In genomic region chr22:24905909-24906308, GRCh38 we compare ENCODE assay signal across 31 cellular contexts. TPM values are rescaled to one million over a fixed set of nuclear protein-coding genes. Genes with fewer than 3 reads are reported as not detected.
DNase-seq lines count a peak whose midpoint lies in the region; ATAC-seq, FAIRE-seq and TF ChIP-seq lines count a peak whose summit lies in the region.
"Had no signal": no experiment of that assay in that cellular context is flagged by ENCODE, and none has a peak within 500 bp of the region (broad histone marks: within the 10 kb centered on the region; RNA-seq: fewer than 3 reads in every experiment).

No MANE protein-coding gene starts in this region.

- no peaks in the 10 kb centered on the region for H3K9me1 ChIP-seq in K562 (ENCODE audit: control insufficient read depth, insufficient read depth, low read length)

- H3K27ac ChIP-seq in K562 (ENCODE audit: extremely low read depth, low read depth, low read length) = no peak overlapping the region
- H3K27ac ChIP-seq in right cardiac atrium (ENCODE audit: low read length) = no peak overlapping the region
- H3K27ac ChIP-seq: BLaER1 had no signal

- no peak for TF ChIP-seq EP300 in K562 (IDR thresholded peaks at IDR 0.05; ENCODE audit: low read length)

- H3K9me3 ChIP-seq in K562 (replicated peaks; ENCODE audit: control insufficient read depth, insufficient read depth, low read depth, low read length) (no peaks in the 10 kb centered on the region), right cardiac atrium (ENCODE audit: control insufficient read depth, low read length) (no peaks in the 10 kb centered on the region)
- H3K9me3 ChIP-seq: BE2C had no signal

- POLR2A ChIA-PET in HEK293T (lab: Yijun Ruan, JAX) (no interaction called here), K562 (lab: Yijun Ruan, JAX) (no interaction called here)

- CTCF ChIA-PET in HEK293T (lab: Yijun Ruan, JAX) (no interaction called here), K562 (lab: Yijun Ruan, JAX; ENCODE audit: low intra/inter-chr PET ratio) (no interaction called here)

- no peaks in the 10 kb centered on the region for H4K20me1 ChIP-seq in K562 (replicated peaks; ENCODE audit: control insufficient read depth, insufficient read depth, low read length)
- H4K20me1 ChIP-seq: BLaER1 had no signal

- TF ChIP-seq CTCF in K562 (IDR thresholded peaks at IDR 0.05 in 2 of 3, conservative IDR thresholded peaks at IDR 0.05 in 1 of 3; ENCODE audit: insufficient read depth in 2 of 3, low read depth in 1 of 3, low read length in 3 of 3) = no peak

- TF ChIP-seq POLR2A in K562 (conservative IDR thresholded peaks at IDR 0.05) = no peak

- H3K27me3 ChIP-seq in K562 (ENCODE audit: control insufficient read depth in 2 of 2, insufficient read depth in 2 of 2, low read length in 2 of 2) (no peaks in the 10 kb centered on the region; a peak in 2 of 5 replicates), right cardiac atrium (ENCODE audit: control insufficient read depth, insufficient read depth) (no peaks in the 10 kb centered on the region)
- H3K27me3 ChIP-seq: BE2C, BLaER1 had no signal

- H3K4me1 ChIP-seq in K562 (replicated peaks in 1 of 2; ENCODE audit: control insufficient read depth in 2 of 2, insufficient read depth in 2 of 2, low read length in 2 of 2) (no peaks in the 10 kb centered on the region; a peak in 1 of 5 replicates), right cardiac atrium (ENCODE audit: control insufficient read depth, insufficient read depth, low read length) (no peaks in the 10 kb centered on the region)
- H3K4me1 ChIP-seq: BE2C, BLaER1 had no signal

- no peak for TF ChIP-seq RAD21 in K562 (CRISPR knock-in tag; conservative IDR thresholded peaks at IDR 0.05 in 1 of 2, IDR thresholded peaks at IDR 0.05 in 1 of 2)

- H3K4me2 ChIP-seq in K562 (ENCODE audit: insufficient read depth, low read length) = no peak overlapping the region
- H3K4me2 ChIP-seq: BLaER1 had no signal

- intact Hi-C loops in K562 (cut with micrococcal nuclease) = no loop called here
- intact Hi-C loops in right cardiac atrium (cut with DNase I) = no loop called here

- no peaks in the 10 kb centered on the region for H3K79me2 ChIP-seq in K562 (ENCODE audit: control insufficient read depth, insufficient read depth, low read length)

- WGBS in K562 (ENCODE audit: insufficient coverage, low coverage, missing lambda C conversion rate) = 0% methylated on average over 1 of the region's 1 CpG
- 97% methylated on average over 1 of the region's 1 CpG for WGBS in right cardiac atrium

- ATAC-seq in K562 = no peak
- no peak for ATAC-seq in right cardiac atrium

- H2AFZ ChIP-seq in K562 (ENCODE audit: low read depth, low read length) = no peak overlapping the region

- DNase-seq in NCI-H748 (lab: John Stamatoyannopoulos, UW; ENCODE audit: unreplicated experiment) (peak; percentile 11), NCI-H748 treated with DMSO at 0.1 percent for 48 hours (lab: John Stamatoyannopoulos, UW) (no peak), HEK293T (ENCODE audit: extremely low spot score) (no peak), K562 (ENCODE audit: extremely low read depth in 1 of 4, low spot score in 3 of 4) (no peak), urothelium cell line (ENCODE audit: low spot score) (no peak), right cardiac atrium (no peak), EL (no peak), inferior parietal cortex (ENCODE audit: extremely low spot score) (no peak)
- DNase-seq: 8988T; ACHN; BE2C; C1 segment of cervical spinal cord; CD4-positive, alpha-beta memory T cell; CD4-positive, CD25-positive, alpha-beta regulatory T cell; CD8-positive, alpha-beta memory T cell; COR-L47; DMS 273 treated with DMSO at 0.1 percent for 48 hours; DMS153; DMS53; DMS79; DND-41; GF-D8 had no signal

- in situ Hi-C loops in K562 (cut with MboI) = no loop called here

- H3K4me3 ChIP-seq in K562 = no peak overlapping the region
- no peak overlapping the region for H3K4me3 ChIP-seq in right cardiac atrium (ENCODE audit: low read length)
- H3K4me3 ChIP-seq: BLaER1 had no signal

- FAIRE-seq in K562 (lab: Jason Lieb, UNC) = no peak
- peak; percentile 5 for FAIRE-seq in urothelium cell line (lab: Jason Lieb, UNC)
- FAIRE-seq: A204.1, G401.6, GM12891, GM19239 had no signal

- no TSS peak for BruUV-seq in K562 (replicated peaks; lab: Mats Ljungman, UMichigan)

- no peak overlapping the region for H3K9ac ChIP-seq in K562 (ENCODE audit: insufficient read depth in 1 of 2, low read depth in 2 of 2, low read length in 2 of 2)
- H3K9ac ChIP-seq: BLaER1 had no signal

- H3K36me3 ChIP-seq in K562 (ENCODE audit: control insufficient read depth, insufficient read depth, low read length) = no peaks in the 10 kb centered on the region
- H3K36me3 ChIP-seq: BLaER1 had no signal

TF ChIP-seq in HEK293T, 16 proteins besides CTCF, POLR2A, EP300 and RAD21:
- TF ChIP-seq BHLHE40 (IDR thresholded peaks at IDR 0.05; ENCODE audit: borderline replicate concordance) = no peak
- no peak for TF ChIP-seq LEF1 (IDR thresholded peaks at IDR 0.05; ENCODE audit: borderline replicate concordance)
- 0 out of 2 replicates have a peak, but pooled peaks have one; percentile 10 for TF ChIP-seq PKNOX1 (IDR thresholded peaks at IDR 0.05)
- TF ChIP-seq L3MBTL2 (conservative IDR thresholded peaks at IDR 0.05) = no peak
- TF ChIP-seq FOXM1 (IDR thresholded peaks at IDR 0.05; ENCODE audit: borderline replicate concordance) = no peak

TF ChIP-seq in K562, 482 proteins besides CTCF, POLR2A, EP300 and RAD21:
- TF ChIP-seq ZNF280A (IDR thresholded peaks at IDR 0.05; ENCODE audit: low read depth, partially characterized antibody) (peak; percentile 21), ZNF324 (CRISPR knock-in tag; IDR thresholded peaks at IDR 0.05) (peak; percentile 81), GABPB2 (CRISPR knock-in tag; conservative IDR thresholded peaks at IDR 0.05) (no peak)

RNA-seq across cellular contexts. Expression of gene LHFPL7, which starts 40.6 kb away (rescaled TPM):
- total RNA-seq in K562 (2011; cell fraction: chromatin; rRNA removed; ENCODE audit: low replicate concordance) = not detected in 2 replicates
- total RNA-seq in K562 (2011; cell fraction: nucleolus; rRNA removed) = not detected in 2 replicates
- total RNA-seq in K562 (2011; cell fraction: nucleoplasm; rRNA removed) = not detected in 2 replicates
- total RNA-seq in K562 (2014; rRNA removed) (not detected in 2 replicates), K562 (2014; rRNA removed; fragmentation: Illumina TruSeq; extraction: Trizol) (not detected in 2 replicates), K562 (2015; rRNA removed; fragmentation: Illumina TruSeq; extraction: Trizol) (not detected in 2 replicates), K562 (2021) (not detected in 2 replicates), right cardiac atrium (not detected)
- polyA plus RNA-seq in K562 (2011; rRNA removed) (not detected in 2 replicates), K562 (2014; fragmentation: Illumina TruSeq; extraction: Trizol) (not detected in 2 replicates), K562 (2014; fragmentation: Nextera tagmentation; extraction: Ambion mirVana) (not detected), K562 (2014; rRNA removed) (not detected in 2 replicates), right cardiac atrium (not detected)
- not detected in 2 replicates for polyA plus RNA-seq in K562 (2011; cell fraction: cytosol; rRNA removed)
- not detected in 2 replicates for polyA plus RNA-seq in K562 (2011; cell fraction: nucleus; rRNA removed)
- not detected in 2 replicates for polyA plus RNA-seq in K562 (2012)
- not detected in 2 replicates for polyA minus RNA-seq in K562 (2011; rRNA and poly(A)+ RNA removed)
- not detected in 2 replicates for polyA minus RNA-seq in K562 (2011; cell fraction: cytosol; rRNA and poly(A)+ RNA removed)
- polyA minus RNA-seq in K562 (2011; cell fraction: nucleus; rRNA and poly(A)+ RNA removed) = not detected in 2 replicates
- total RNA-seq: A673; CD4-positive, alpha-beta memory T cell; CD4-positive, CD25-positive, alpha-beta regulatory T cell; CD8-positive, alpha-beta memory T cell; Daoy had no signal
- polyA plus RNA-seq: AG04450; CD14-positive monocyte; CD4-positive, alpha-beta memory T cell; CD4-positive, CD25-positive, alpha-beta regulatory T cell; CD8-positive, alpha-beta memory T cell had no signal

RNA-seq across cellular contexts. Expression of gene KIAA1671, which starts 46.6 kb away (rescaled TPM):
- total RNA-seq in K562 (2011; cell fraction: chromatin; rRNA removed; ENCODE audit: low replicate concordance) = 0.09 TPM in 2 replicates
- 0.13 and 0.17 TPM in 2 replicates for total RNA-seq in K562 (2011; cell fraction: nucleolus; rRNA removed)
- 0.15 TPM in 2 replicates for total RNA-seq in K562 (2011; cell fraction: nucleoplasm; rRNA removed)
- total RNA-seq in K562 (2014; rRNA removed) = not detected in 2 replicates
- 0.03 TPM in 1 of 2 replicates, not detected in the other for total RNA-seq in K562 (2014; rRNA removed; fragmentation: Illumina TruSeq; extraction: Trizol)
- total RNA-seq in K562 (2015; rRNA removed; fragmentation: Illumina TruSeq; extraction: Trizol) = not detected in 2 replicates
- total RNA-seq in K562 (2021) = 0.11 TPM in 2 replicates
- under 0.01 TPM in 1 of 2 replicates, not detected in the other for polyA plus RNA-seq in K562 (2011; rRNA removed)
- under 0.01 and 0.01 TPM in 2 replicates for polyA plus RNA-seq in K562 (2011; cell fraction: cytosol; rRNA removed)
- 0.01 TPM in 1 of 2 replicates, not detected in the other for polyA plus RNA-seq in K562 (2011; cell fraction: nucleus; rRNA removed)
- polyA plus RNA-seq in K562 (2012) = 0.01 and 0.07 TPM in 2 replicates
- 0.01 TPM in 1 of 2 replicates, not detected in the other for polyA plus RNA-seq in K562 (2014; fragmentation: Illumina TruSeq; extraction: Trizol)
- polyA plus RNA-seq in K562 (2014; fragmentation: Nextera tagmentation; extraction: Ambion mirVana) = not detected
- 0.03 TPM in 1 of 2 replicates, not detected in the other for polyA plus RNA-seq in K562 (2014; rRNA removed)
- polyA minus RNA-seq in K562 (2011; rRNA and poly(A)+ RNA removed) = 0.04 TPM in 1 of 2 replicates, not detected in the other
- 0.18 TPM in 1 of 2 replicates, not detected in the other for polyA minus RNA-seq in K562 (2011; cell fraction: cytosol; rRNA and poly(A)+ RNA removed)
- polyA minus RNA-seq in K562 (2011; cell fraction: nucleus; rRNA and poly(A)+ RNA removed) = 0.11 TPM in 1 of 2 replicates, not detected in the other
- 10 to 100 TPM; 17.3 to 24.0 (median 20.3) TPM for total RNA-seq in right cardiac atrium
- polyA plus RNA-seq in right cardiac atrium = 7.5 TPM
- polyA plus RNA-seq: CD14-positive monocyte had no signal

Comparison
In these comparisons a context has a peak if more than half of its experiments do, and no peak if none do; other contexts are left out.
1. RNA of gene KIAA1671, which starts 46.6 kb away (total RNA-seq): 17.3 to 24.0 TPM in right cardiac atrium; 0.03 to 0.17 TPM in K562; every median in the first group is over 10 times any median in the second.